In the genomic region with DNA sequence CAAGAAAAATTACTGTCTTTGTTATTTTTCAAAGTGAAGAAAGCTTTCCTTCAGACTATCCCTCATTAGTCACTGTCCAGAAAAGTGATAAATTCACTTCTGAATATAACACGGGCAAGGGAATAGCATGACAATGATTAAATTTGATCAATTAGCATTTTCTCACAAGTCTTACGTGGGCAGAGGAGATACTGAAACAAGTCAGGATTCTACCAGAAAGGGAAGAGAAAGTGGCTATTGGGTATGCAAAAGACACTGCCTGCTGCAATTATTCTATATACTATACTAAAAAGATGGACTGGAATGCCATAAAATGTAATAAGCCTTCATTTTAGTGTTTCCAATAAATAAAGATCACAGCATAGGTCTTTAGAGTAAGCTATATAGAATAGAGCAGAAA, we compare ENCODE assay signal across 17 cellular contexts.
"Had no signal": no experiment of that assay in that cellular context is flagged by ENCODE, and none has a peak within 500 bp of the region (broad histone marks: within the 10 kb centered on the region; RNA-seq: fewer than 3 reads in every experiment).

No MANE protein-coding gene starts in this region.

- DNase-seq: effector CD4-positive, alpha-beta T cell; endodermal cell; erythroblast; foreskin keratinocyte; kidney; left cardiac atrium; left ventricle myocardium inferior; lower lobe of right lung; natural killer cell; nucleus accumbens; pancreas; right cardiac atrium; small intestine; stimulated activated CD4-positive, alpha-beta T cell treated with anti-CD3 and anti-CD28 coated beads, Interleukin-12 subunit alpha, Interleukin-12 subunit beta, amount 100 ng/mL, for 4 hours; stimulated activated CD4-positive, alpha-beta T cell treated with anti-CD3 and anti-CD28 coated beads, Interleukin-2, amount 100 ng/mL, for 48 hours; stimulated activated naive CD4-positive, alpha-beta T cell treated with Interleukin-2 at 50 U/mL for 16 hours; thyroid gland had no signal

- ATAC-seq: foreskin keratinocyte, left cardiac atrium, lower lobe of right lung, natural killer cell, pancreas, right cardiac atrium had no signal
